18 cellular contexts compared by ENCODE assay signal in the genomic region with DNA sequence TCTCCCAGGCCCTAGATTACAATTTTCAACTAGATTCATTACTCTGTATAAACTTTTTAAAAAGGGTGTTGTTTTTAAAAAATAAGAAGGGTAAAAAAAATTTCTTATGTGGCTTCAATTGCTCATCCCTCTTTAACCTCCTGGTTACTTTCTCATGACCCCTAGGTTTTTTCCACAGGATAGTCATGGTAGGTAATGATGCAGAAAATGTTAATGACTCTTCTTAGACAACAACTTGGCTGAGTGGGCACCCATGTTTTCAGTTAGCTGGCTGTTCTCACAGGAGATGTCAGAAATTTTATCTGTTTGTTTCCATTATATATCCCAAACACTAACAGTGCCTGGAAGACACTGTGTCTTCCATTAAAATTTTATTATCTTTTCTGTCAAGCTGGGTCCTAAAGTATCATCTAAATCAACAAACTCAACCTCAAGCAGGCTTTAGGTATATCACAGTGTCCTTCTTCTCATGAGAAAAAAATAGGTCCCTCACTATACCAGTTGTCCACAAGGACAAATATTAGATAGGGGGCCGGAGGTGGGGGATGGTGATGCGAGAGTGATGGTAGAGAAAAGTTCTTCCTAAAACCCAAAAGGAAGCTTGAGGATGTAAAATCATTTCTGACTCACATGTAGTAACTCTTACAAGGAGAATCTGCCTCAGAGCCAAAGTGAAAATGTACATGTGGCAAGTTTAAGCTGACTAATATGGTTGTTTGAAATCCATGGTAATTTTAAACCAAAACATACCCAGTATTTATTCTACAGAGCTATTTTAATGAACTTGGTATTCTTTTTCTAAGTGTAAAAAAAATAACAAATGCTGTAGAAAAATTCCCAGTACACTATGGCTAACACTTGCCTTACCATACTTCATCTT. TPM values are rescaled to one million over a fixed set of nuclear protein-coding genes. Genes with fewer than 3 reads are reported as not detected.
DNase-seq lines count a peak whose midpoint lies in the region; ATAC-seq and TF ChIP-seq lines count a peak whose summit lies in the region.
"Had no signal": no experiment of that assay in that cellular context is flagged by ENCODE, and none has a peak within 500 bp of the region (broad histone marks: within the 10 kb centered on the region; RNA-seq: fewer than 3 reads in every experiment).

No MANE protein-coding gene starts in this region.

- DNase-seq in GM04503 (ENCODE audit: low read depth): peak; percentile 75
- DNase-seq in adipocyte (ENCODE audit: low read depth): peak; percentile 75
- peak; percentile 74 for DNase-seq in fibroblast of the aortic adventitia (ENCODE audit: low read depth)
- peak; percentile 65 for DNase-seq in skeletal muscle cell (ENCODE audit: low read depth)
- DNase-seq in globus pallidus (ENCODE audit: low spot score): no peak
- no peak for DNase-seq in NCI-H2029 treated with DMSO at 0.1 percent for 48 hours (lab: John Stamatoyannopoulos, UW)
- no peak for DNase-seq in hypothalamus (lab: John Stamatoyannopoulos, UW)
- DNase-seq: activated naive CD4-positive, alpha-beta T cell treated with anti-CD3 and anti-CD28 coated beads, Interleukin-2, amount 10 ng/mL, durations not matched to agents 7 days and 5 days; colonic mucosa; DMS 273 treated with DMSO at 0.1 percent for 48 hours; gastrocnemius medialis; kidney; naive thymus-derived CD8-positive, alpha-beta T cell; NCI-H187; thyroid gland had no signal

- H3K4me3 ChIP-seq in adipocyte (ENCODE audit: low read length) (no peak overlapping the region), fibroblast of the aortic adventitia (ENCODE audit: low read depth, low read length) (no peak overlapping the region), skeletal muscle cell (ENCODE audit: low read depth, low read length) (no peak overlapping the region)
- H3K4me3 ChIP-seq: colonic mucosa, gastrocnemius medialis, GM12878, SJSA1, thyroid gland had no signal

- H3K9me3 ChIP-seq in adipocyte (ENCODE audit: control insufficient read depth, low read length): peaks cover 11% of the 10 kb centered on the region
- H3K9me3 ChIP-seq: colonic mucosa, gastrocnemius medialis, SJSA1, thyroid gland had no signal

- no peak overlapping the region for H3K9ac ChIP-seq in adipocyte (ENCODE audit: low read length)

- peaks cover 8% of the 10 kb centered on the region for H3K4me1 ChIP-seq in adipocyte (ENCODE audit: control insufficient read depth, insufficient read depth, low read length)
- H3K4me1 ChIP-seq: colonic mucosa, gastrocnemius medialis, SJSA1 had no signal

- peaks cover 45% of the 10 kb centered on the region for H3K36me3 ChIP-seq in adipocyte (ENCODE audit: control insufficient read depth, insufficient read depth, low read length, severe bottlenecking)
- H3K36me3 ChIP-seq: colonic mucosa, gastrocnemius medialis had no signal

- no peaks in the 10 kb centered on the region for H3K27me3 ChIP-seq in adipocyte (replicated peaks; ENCODE audit: control insufficient read depth, insufficient read depth, low read length)
- H3K27me3 ChIP-seq: colonic mucosa, gastrocnemius medialis, SJSA1, thyroid gland had no signal

- ATAC-seq in HG03457 (IDR thresholded peaks at IDR 0.05; ENCODE audit: unreplicated experiment): no peak
- ATAC-seq: gastrocnemius medialis; GM12878; naive thymus-derived CD8-positive, alpha-beta T cell had no signal

- TF ChIP-seq CTCF in fibroblast of the aortic adventitia (IDR thresholded peaks at IDR 0.05; ENCODE audit: insufficient read depth, low read length): no peak

RNA-seq across cellular contexts. Expression of gene PLOD2, which starts 43.3 kb away (rescaled TPM):
- total RNA-seq in fibroblast of the aortic adventitia (ENCODE audit: low replicate concordance): 46.1 and 114 TPM in 2 replicates
- total RNA-seq: naive thymus-derived CD8-positive, alpha-beta T cell had no signal

Comparison
In these comparisons a context has a peak if more than half of its experiments do, and no peak if none do; other contexts are left out.
1. DNase-seq: peak in GM04503 (single experiment), adipocyte (single experiment), fibroblast of the aortic adventitia (single experiment) and skeletal muscle cell (single experiment); none in globus pallidus (single experiment), NCI-H2029 treated with DMSO at 0.1 percent for 48 hours (single experiment) and hypothalamus (0 of 51).